ENCODE assay signal across 1 cellular context in the genomic region with DNA sequence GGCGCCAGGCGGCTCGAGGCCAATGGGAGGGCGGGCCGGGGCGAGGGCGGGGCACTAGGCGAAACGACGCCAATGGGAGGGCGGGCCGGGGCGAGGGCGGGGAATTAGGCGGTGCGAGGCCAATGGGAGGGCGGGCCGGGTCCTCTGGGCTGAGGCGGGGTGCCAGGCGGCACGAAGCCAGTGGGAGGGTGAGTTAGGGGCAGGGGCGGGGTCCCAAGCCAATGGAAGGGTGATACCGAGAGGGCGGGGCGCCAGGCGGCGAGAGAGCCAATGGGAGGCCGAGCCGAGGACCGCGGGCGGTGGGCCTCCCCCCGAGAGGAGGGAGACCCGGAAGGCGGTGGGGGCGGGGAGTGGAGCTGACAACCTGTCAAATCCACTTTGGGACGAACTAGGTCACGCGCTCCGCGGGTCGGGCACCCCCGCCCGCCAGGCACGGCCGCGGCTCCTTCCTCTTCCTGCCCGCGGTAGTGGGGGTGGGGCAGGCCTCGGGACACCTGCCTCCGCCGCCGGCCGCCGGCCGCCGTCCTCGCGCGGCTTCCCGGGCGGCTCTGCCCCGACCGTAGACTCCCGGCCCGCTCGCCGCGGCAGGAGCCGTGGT.
TF ChIP-seq lines count a peak whose summit lies in the region.

No MANE protein-coding gene starts in this region.

TF ChIP-seq in K562, 482 proteins besides CTCF, POLR2A, EP300 and RAD21 (continued from another document and continues in another):
- TF ChIP-seq HDAC6 (IDR thresholded peaks at IDR 0.05; ENCODE audit: low read depth, low read length) (peak; percentile 12; the same call in 1 of the 2 replicates), ZKSCAN1 (IDR thresholded peaks at IDR 0.05; ENCODE audit: low read depth, low read length) (no peak), GABPA (tag; conservative IDR thresholded peaks at IDR 0.05; ENCODE audit: low read depth) (peak; percentile 95), ZNF707 (CRISPR knock-in tag; conservative IDR thresholded peaks at IDR 0.05) (no peak), MAZ (CRISPR knock-in tag; conservative IDR thresholded peaks at IDR 0.05 in 1 of 2, IDR thresholded peaks at IDR 0.05 in 1 of 2) (peak; percentile 99), BCOR (IDR thresholded peaks at IDR 0.05) (no peak), FOXO4 (CRISPR knock-in tag; IDR thresholded peaks at IDR 0.05) (no peak), ERF (CRISPR knock-in tag; IDR thresholded peaks at IDR 0.05) (peak; percentile 87), HMGXB4 (CRISPR knock-in tag; IDR thresholded peaks at IDR 0.05) (no peak), SIN3A (IDR thresholded peaks at IDR 0.05; ENCODE audit: borderline replicate concordance in 2 of 2, control insufficient read depth in 1 of 2, low read depth in 2 of 2, low read length in 2 of 2) (peak; percentile 70 to 90; a peak in 2 of 4 replicates), ZNF174 (CRISPR knock-in tag; IDR thresholded peaks at IDR 0.05) (no peak), BRF2 (IDR thresholded peaks at IDR 0.05; ENCODE audit: borderline replicate concordance, insufficient read depth, insufficient read length) (no peak), HDAC8 (tag; IDR thresholded peaks at IDR 0.05) (no peak), SP2 (IDR thresholded peaks at IDR 0.05; ENCODE audit: extremely low read depth, low read depth, low read length, poor library complexity, severe bottlenecking) (no peak), RERE (CRISPR knock-in tag; IDR thresholded peaks at IDR 0.05; ENCODE audit: borderline replicate concordance) (no peak), SMARCC2 (IDR thresholded peaks at IDR 0.05; ENCODE audit: low read depth) (no peak), POU5F1 (IDR thresholded peaks at IDR 0.05; ENCODE audit: borderline replicate concordance, low read depth, low read length, partially characterized antibody) (no peak), HNRNPLL (IDR thresholded peaks at IDR 0.05; ENCODE audit: low read depth, low read length, poor library complexity, severe bottlenecking) (no peak), MAFG (tag; conservative IDR thresholded peaks at IDR 0.05) (no peak), ARID2 (IDR thresholded peaks at IDR 0.05) (no peak), HINFP (tag; conservative IDR thresholded peaks at IDR 0.05; ENCODE audit: low read depth) (no peak), ZNF668 (CRISPR knock-in tag; IDR thresholded peaks at IDR 0.05) (no peak), CBX2 (IDR thresholded peaks at IDR 0.05; ENCODE audit: insufficient read depth, low read length, poor library complexity, severe bottlenecking) (no peak), ZNF785 (CRISPR knock-in tag; IDR thresholded peaks at IDR 0.05) (no peak), ZFPM2 (CRISPR knock-in tag; IDR thresholded peaks at IDR 0.05) (peak; percentile 94; the same call in 1 of the 2 replicates), HNRNPK (IDR thresholded peaks at IDR 0.05; ENCODE audit: low read depth, low read length, poor library complexity, severe bottlenecking) (no peak), ARID1B (IDR thresholded peaks at IDR 0.05) (no peak), NCOA2 (IDR thresholded peaks at IDR 0.05; ENCODE audit: partially characterized antibody in 2 of 2) (no peak), ZNF696 (CRISPR knock-in tag; conservative IDR thresholded peaks at IDR 0.05) (no peak), SRSF9 (IDR thresholded peaks at IDR 0.05; ENCODE audit: borderline replicate concordance, low read depth, low read length) (no peak)
- TF ChIP-seq, protein P1, sequence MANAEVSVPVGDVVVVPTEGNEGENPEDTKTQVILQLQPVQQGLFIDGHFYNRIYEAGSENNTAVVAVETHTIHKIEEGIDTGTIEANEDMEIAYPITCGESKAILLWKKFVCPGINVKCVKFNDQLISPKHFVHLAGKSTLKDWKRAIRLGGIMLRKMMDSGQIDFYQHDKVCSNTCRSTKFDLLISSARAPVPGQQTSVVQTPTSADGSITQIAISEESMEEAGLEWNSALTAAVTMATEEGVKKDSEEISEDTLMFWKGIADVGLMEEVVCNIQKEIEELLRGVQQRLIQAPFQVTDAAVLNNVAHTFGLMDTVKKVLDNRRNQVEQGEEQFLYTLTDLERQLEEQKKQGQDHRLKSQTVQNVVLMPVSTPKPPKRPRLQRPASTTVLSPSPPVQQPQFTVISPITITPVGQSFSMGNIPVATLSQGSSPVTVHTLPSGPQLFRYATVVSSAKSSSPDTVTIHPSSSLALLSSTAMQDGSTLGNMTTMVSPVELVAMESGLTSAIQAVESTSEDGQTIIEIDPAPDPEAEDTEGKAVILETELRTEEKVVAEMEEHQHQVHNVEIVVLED (CRISPR knock-in tag; IDR thresholded peaks at IDR 0.05), result no peak
- TF ChIP-seq, protein P2, sequence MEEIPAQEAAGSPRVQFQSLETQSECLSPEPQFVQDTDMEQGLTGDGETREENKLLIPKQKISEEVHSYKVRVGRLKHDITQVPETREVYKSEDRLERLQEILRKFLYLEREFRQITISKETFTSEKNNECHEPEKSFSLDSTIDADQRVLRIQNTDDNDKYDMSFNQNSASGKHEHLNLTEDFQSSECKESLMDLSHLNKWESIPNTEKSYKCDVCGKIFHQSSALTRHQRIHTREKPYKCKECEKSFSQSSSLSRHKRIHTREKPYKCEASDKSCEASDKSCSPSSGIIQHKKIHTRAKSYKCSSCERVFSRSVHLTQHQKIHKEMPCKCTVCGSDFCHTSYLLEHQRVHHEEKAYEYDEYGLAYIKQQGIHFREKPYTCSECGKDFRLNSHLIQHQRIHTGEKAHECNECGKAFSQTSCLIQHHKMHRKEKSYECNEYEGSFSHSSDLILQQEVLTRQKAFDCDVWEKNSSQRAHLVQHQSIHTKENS (CRISPR knock-in tag; IDR thresholded peaks at IDR 0.05), result no peak
- TF ChIP-seq, protein P3, sequence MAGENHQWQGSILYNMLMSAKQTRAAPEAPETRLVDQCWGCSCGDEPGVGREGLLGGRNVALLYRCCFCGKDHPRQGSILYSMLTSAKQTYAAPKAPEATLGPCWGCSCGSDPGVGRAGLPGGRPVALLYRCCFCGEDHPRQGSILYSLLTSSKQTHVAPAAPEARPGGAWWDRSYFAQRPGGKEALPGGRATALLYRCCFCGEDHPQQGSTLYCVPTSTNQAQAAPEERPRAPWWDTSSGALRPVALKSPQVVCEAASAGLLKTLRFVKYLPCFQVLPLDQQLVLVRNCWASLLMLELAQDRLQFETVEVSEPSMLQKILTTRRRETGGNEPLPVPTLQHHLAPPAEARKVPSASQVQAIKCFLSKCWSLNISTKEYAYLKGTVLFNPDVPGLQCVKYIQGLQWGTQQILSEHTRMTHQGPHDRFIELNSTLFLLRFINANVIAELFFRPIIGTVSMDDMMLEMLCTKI (IDR thresholded peaks at IDR 0.05; ENCODE audit: partially characterized antibody), result no peak
- TF ChIP-seq, protein P4, sequence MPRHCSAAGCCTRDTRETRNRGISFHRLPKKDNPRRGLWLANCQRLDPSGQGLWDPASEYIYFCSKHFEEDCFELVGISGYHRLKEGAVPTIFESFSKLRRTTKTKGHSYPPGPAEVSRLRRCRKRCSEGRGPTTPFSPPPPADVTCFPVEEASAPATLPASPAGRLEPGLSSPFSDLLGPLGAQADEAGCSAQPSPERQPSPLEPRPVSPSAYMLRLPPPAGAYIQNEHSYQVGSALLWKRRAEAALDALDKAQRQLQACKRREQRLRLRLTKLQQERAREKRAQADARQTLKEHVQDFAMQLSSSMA (CRISPR knock-in tag; IDR thresholded peaks at IDR 0.05), result no peak
- TF ChIP-seq, protein P5, sequence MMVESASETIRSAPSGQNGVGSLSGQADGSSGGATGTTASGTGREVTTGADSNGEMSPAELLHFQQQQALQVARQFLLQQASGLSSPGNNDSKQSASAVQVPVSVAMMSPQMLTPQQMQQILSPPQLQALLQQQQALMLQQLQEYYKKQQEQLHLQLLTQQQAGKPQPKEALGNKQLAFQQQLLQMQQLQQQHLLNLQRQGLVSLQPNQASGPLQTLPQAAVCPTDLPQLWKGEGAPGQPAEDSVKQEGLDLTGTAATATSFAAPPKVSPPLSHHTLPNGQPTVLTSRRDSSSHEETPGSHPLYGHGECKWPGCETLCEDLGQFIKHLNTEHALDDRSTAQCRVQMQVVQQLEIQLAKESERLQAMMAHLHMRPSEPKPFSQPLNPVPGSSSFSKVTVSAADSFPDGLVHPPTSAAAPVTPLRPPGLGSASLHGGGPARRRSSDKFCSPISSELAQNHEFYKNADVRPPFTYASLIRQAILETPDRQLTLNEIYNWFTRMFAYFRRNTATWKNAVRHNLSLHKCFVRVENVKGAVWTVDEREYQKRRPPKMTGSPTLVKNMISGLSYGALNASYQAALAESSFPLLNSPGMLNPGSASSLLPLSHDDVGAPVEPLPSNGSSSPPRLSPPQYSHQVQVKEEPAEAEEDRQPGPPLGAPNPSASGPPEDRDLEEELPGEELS (CRISPR knock-in tag; IDR thresholded peaks at IDR 0.05; ENCODE audit: borderline replicate concordance), result no peak
